In the genomic region with DNA sequence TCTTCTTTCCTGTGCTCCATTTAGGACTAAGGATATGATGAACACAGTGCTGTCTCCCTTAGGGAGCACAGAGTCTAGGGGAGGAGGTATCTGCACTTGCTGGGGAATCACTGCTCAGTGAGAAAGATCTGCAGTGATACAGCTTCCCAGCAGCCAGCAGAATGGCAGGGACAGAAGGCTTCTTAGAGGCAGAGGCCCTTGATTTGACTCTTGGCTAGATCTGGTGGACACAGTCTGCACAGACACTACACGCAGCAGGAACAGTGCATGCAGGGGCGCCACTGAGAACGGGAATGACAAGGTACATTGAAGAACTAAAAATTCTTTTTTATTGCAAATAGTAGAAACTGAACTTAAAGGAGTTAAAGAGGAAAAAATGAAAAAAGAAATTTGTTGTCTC, we compare ENCODE assay signal across 16 cellular contexts. TPM values are rescaled to one million over a fixed set of nuclear protein-coding genes. Genes with fewer than 3 reads are reported as not detected.
DNase-seq lines count a peak whose midpoint lies in the region; ATAC-seq lines count a peak whose summit lies in the region.
"Had no signal": no experiment of that assay in that cellular context is flagged by ENCODE, and none has a peak within 500 bp of the region (broad histone marks: within the 10 kb centered on the region; RNA-seq: fewer than 3 reads in every experiment).

No MANE protein-coding gene starts in this region.

- no peak overlapping the region for H3K4me3 ChIP-seq in mesenchymal stem cell (ENCODE audit: insufficient read depth in 1 of 2, low read depth in 1 of 2, low read length in 2 of 2)
- H3K4me3 ChIP-seq: A549 had no signal

- H3K27ac ChIP-seq in mesenchymal stem cell (ENCODE audit: low read length, poor library complexity, severe bottlenecking) = no peak overlapping the region
- H3K27ac ChIP-seq: A549, HL-60 had no signal

- H3K4me2 ChIP-seq in mesenchymal stem cell (ENCODE audit: low read length, poor library complexity, severe bottlenecking) = no peak overlapping the region
- H3K4me2 ChIP-seq: A549 had no signal

- H2BK12ac ChIP-seq in mesenchymal stem cell (ENCODE audit: low read length in 2 of 2) = no peak overlapping the region

- H3K4ac ChIP-seq in mesenchymal stem cell (ENCODE audit: low read depth in 1 of 2, low read length in 2 of 2) = no peak overlapping the region

- H3K9me3 ChIP-seq in mesenchymal stem cell (ENCODE audit: control insufficient read depth, low read length) = no peaks in the 10 kb centered on the region
- H3K9me3 ChIP-seq: A549, BE2C, Caco-2 had no signal

- no peak overlapping the region for H2AK5ac ChIP-seq in mesenchymal stem cell (ENCODE audit: low read length, severe bottlenecking)

- H4K8ac ChIP-seq in mesenchymal stem cell (ENCODE audit: low read length) = peak overlapping the region; percentile 69

- no peak overlapping the region for H2BK15ac ChIP-seq in mesenchymal stem cell (ENCODE audit: low read depth, poor library complexity, severe bottlenecking)

- H2AFZ ChIP-seq in mesenchymal stem cell (ENCODE audit: low read depth, low read length) = no peak overlapping the region

- no peak overlapping the region for H2BK120ac ChIP-seq in mesenchymal stem cell (ENCODE audit: low read depth, low read length)

- H3K23ac ChIP-seq in mesenchymal stem cell (ENCODE audit: low read length in 2 of 2) = no peak overlapping the region

- H3K14ac ChIP-seq in mesenchymal stem cell (ENCODE audit: low read length in 2 of 2) = no peak overlapping the region

- H2BK5ac ChIP-seq in mesenchymal stem cell (ENCODE audit: low read depth, low read length, poor library complexity, severe bottlenecking) = no peak overlapping the region

- no peaks in the 10 kb centered on the region for H3K79me1 ChIP-seq in mesenchymal stem cell (replicated peaks; ENCODE audit: low read length, poor library complexity, severe bottlenecking)

- 83% methylated on average over 3 of the region's 3 CpGs for WGBS in mesenchymal stem cell

- no peak for ATAC-seq in HG03139 (IDR thresholded peaks at IDR 0.05; ENCODE audit: unreplicated experiment)
- ATAC-seq: A549 had no signal

- H3K18ac ChIP-seq in mesenchymal stem cell (ENCODE audit: low read depth in 1 of 2, low read length in 2 of 2) = no peak overlapping the region

- H4K91ac ChIP-seq in mesenchymal stem cell (ENCODE audit: low read length) = no peak overlapping the region

- H3K36me3 ChIP-seq in mesenchymal stem cell (ENCODE audit: control insufficient read depth in 1 of 2, insufficient read depth in 2 of 2, low read depth in 1 of 2, low read length in 2 of 2) = no peaks in the 10 kb centered on the region
- H3K36me3 ChIP-seq: BE2C had no signal

- peaks cover 0 to 18% of the 10 kb centered on the region in 2 experiments for H3K27me3 ChIP-seq in mesenchymal stem cell (ENCODE audit: control insufficient read depth in 1 of 2, insufficient read depth in 1 of 2, low read length in 2 of 2)

- H3K4me1 ChIP-seq in mesenchymal stem cell (ENCODE audit: control insufficient read depth, insufficient read depth, low read depth, low read length) = no peaks in the 10 kb centered on the region
- H3K4me1 ChIP-seq: A549, BE2C had no signal

- peak; percentile 72 for DNase-seq in NCI-H69 (lab: John Stamatoyannopoulos, UW)
- DNase-seq in cerebellar cortex (ENCODE audit: low spot score) = peak; percentile 75
- no peak for DNase-seq in mesenchymal stem cell
- DNase-seq in superior temporal gyrus (ENCODE audit: extremely low spot score) = no peak
- DNase-seq in NCI-H774 (lab: John Stamatoyannopoulos, UW) = no peak
- DNase-seq: BE2C; Caco-2; CD8-positive, alpha-beta memory T cell; DND-41; GF-D8; HCEC 1CT; HFFc6 had no signal

- no peak overlapping the region for H3K9ac ChIP-seq in mesenchymal stem cell (ENCODE audit: low read length)

RNA-seq across cellular contexts. Expression of gene KCNA1, which starts 51.6 kb away (rescaled TPM):
- under 0.01 TPM for polyA plus RNA-seq in mesenchymal stem cell (2013, experiment 1 of 2)
- polyA plus RNA-seq in mesenchymal stem cell (2013, experiment 2 of 2) = not detected
- polyA plus RNA-seq: A549; AG04450; CD8-positive, alpha-beta memory T cell had no signal

Comparison
In these comparisons a context has a peak if more than half of its experiments do, and no peak if none do; other contexts are left out.
1. DNase-seq: peak in NCI-H69 (single experiment) and cerebellar cortex (single experiment); none in mesenchymal stem cell (single experiment), superior temporal gyrus (single experiment) and NCI-H774 (single experiment).